25 cellular contexts compared by ENCODE assay signal in genomic region chr10:2541176-2541575, GRCh38.
A peak's percentile ranks its signal among the peaks of the same experiment; 100 is the strongest.
DNase-seq lines count a peak whose midpoint lies in the region; ATAC-seq and TF ChIP-seq lines count a peak whose summit lies in the region.
"Had no signal": no experiment of that assay in that cellular context is flagged by ENCODE, and none has a peak within 500 bp of the region (broad histone marks: within the 10 kb centered on the region; RNA-seq: fewer than 3 reads in every experiment).

No MANE protein-coding gene starts in this region.

- H3K27ac Mint-ChIP-seq in T-cell = no peak overlapping the region

- no peak for TF ChIP-seq POLR2A in transverse colon (IDR thresholded peaks at IDR 0.05)

- peak overlapping the region; percentile 58 for H3K4me2 ChIP-seq in DND-41 (ENCODE audit: insufficient read depth, low read length)
- H3K4me2 ChIP-seq in Loucy (ENCODE audit: low read depth, low read length, poor library complexity, severe bottlenecking) = peak overlapping the region; percentile 89
- H3K4me2 ChIP-seq: BLaER1 had no signal

- H3K4me3 Mint-ChIP-seq in T-cell = no peak overlapping the region
- H3K4me3 Mint-ChIP-seq: CD4-positive, CD25-positive, alpha-beta regulatory T cell had no signal

- H3K27me3 Mint-ChIP-seq in T-cell = peaks cover 3% of the 10 kb centered on the region in 2 donors
- H3K27me3 Mint-ChIP-seq: CD4-positive, CD25-positive, alpha-beta regulatory T cell had no signal

- no TSS peak for BruUV-seq in A673 (replicated peaks; lab: Mats Ljungman, UMichigan)

- H3K27me3 ChIP-seq in A673 (replicated peaks; ENCODE audit: insufficient read depth, low read depth, low read length, poor library complexity) = peaks cover 51% of the 10 kb centered on the region
- H3K27me3 ChIP-seq in DND-41 (ENCODE audit: insufficient read depth, low read length, poor library complexity) = no peaks in the 10 kb centered on the region
- H3K27me3 ChIP-seq in Loucy (ENCODE audit: insufficient read depth, low read length, poor library complexity, severe bottlenecking) = no peaks in the 10 kb centered on the region
- H3K27me3 ChIP-seq in transverse colon = no peaks in the 10 kb centered on the region
- H3K27me3 ChIP-seq: BLaER1, MG63 had no signal

- H2AFZ ChIP-seq in DND-41 (ENCODE audit: low read depth, low read length) = peak overlapping the region; percentile 61
- H2AFZ ChIP-seq in Loucy (ENCODE audit: low read length) = no peak overlapping the region

- no peaks in the 10 kb centered on the region for H3K79me2 ChIP-seq in DND-41 (ENCODE audit: insufficient read depth, low read length)
- H3K79me2 ChIP-seq in Loucy (ENCODE audit: insufficient read depth, low read length) = no peaks in the 10 kb centered on the region

- no peaks in the 10 kb centered on the region for H3K9me2 ChIP-seq in Loucy (replicated peaks; ENCODE audit: low read depth, low read length)

- in situ Hi-C loops in transverse colon (cut with MboI; ENCODE audit: low pct_ligation_motif_present in 1 of 4, low pct_unique_long_range_greater_than_20kb in 1 of 4, low sequenced_read_pairs in 3 of 4) = no loop called here

- H4K20me1 ChIP-seq in DND-41 (ENCODE audit: insufficient read depth, low read length) (no peaks in the 10 kb centered on the region), Loucy (ENCODE audit: insufficient read depth, low read length, poor library complexity, severe bottlenecking) (no peaks in the 10 kb centered on the region)
- H4K20me1 ChIP-seq: BLaER1 had no signal

- H3K9ac ChIP-seq in DND-41 (ENCODE audit: low read depth, low read length) = peak overlapping the region; percentile 43
- peak overlapping the region; percentile 75 for H3K9ac ChIP-seq in Loucy (ENCODE audit: low read depth, low read length, poor library complexity, severe bottlenecking)
- H3K9ac ChIP-seq: BLaER1 had no signal

- H3K36me3 ChIP-seq in A673 (ENCODE audit: insufficient read depth, low read length, poor library complexity, severe bottlenecking) (no peaks in the 10 kb centered on the region), DND-41 (ENCODE audit: insufficient read depth, low read length) (no peaks in the 10 kb centered on the region), Loucy (ENCODE audit: insufficient read depth, low read length) (no peaks in the 10 kb centered on the region), transverse colon (no peaks in the 10 kb centered on the region)
- H3K36me3 ChIP-seq: BLaER1, MG63 had no signal

- H3K27ac ChIP-seq in A673 (ENCODE audit: low read depth, low read length, poor library complexity, severe bottlenecking) (no peak overlapping the region), DND-41 (ENCODE audit: low read length) (peak overlapping the region; percentile 86), transverse colon (no peak overlapping the region)
- H3K27ac ChIP-seq: BLaER1, HL-60, RWPE1 had no signal

- H3K4me3 ChIP-seq in A673 (ENCODE audit: low read depth, low read length, poor library complexity, severe bottlenecking) (no peak overlapping the region), DND-41 (ENCODE audit: low read depth in 1 of 2, low read length in 2 of 2) (peak overlapping the region in 1 of 2 experiments; percentile 28; a peak in 2 of 4 replicates), Loucy (ENCODE audit: low read length, poor library complexity, severe bottlenecking) (peak overlapping the region; percentile 72), transverse colon (no peak overlapping the region)
- H3K4me3 ChIP-seq: BLaER1, MG63 had no signal

- WGBS in transverse colon (ENCODE audit: low coverage in 1 of 2), 2 donors = 49 to 55% methylated on average over 4 of the region's 4 CpGs

- CTCF ChIA-PET in A673 (lab: Charles Lee) = no interaction called here
- CTCF ChIA-PET in T-cell (lab: Charles Lee) = no interaction called here

- no peak for TF ChIP-seq EP300 in transverse colon (IDR thresholded peaks at IDR 0.05; ENCODE audit: low read depth)

- POLR2A ChIA-PET in A673 (lab: Charles Lee; ENCODE audit: low non-redundant PET) = no interaction called here
- POLR2A ChIA-PET in T-cell (lab: Charles Lee) = no interaction called here

- H3K4me1 ChIP-seq in A673 (ENCODE audit: insufficient read depth, low read length, poor library complexity, severe bottlenecking) = no peaks in the 10 kb centered on the region
- H3K4me1 ChIP-seq in DND-41 (ENCODE audit: insufficient read depth, low read length) = peaks cover 55% of the 10 kb centered on the region
- H3K4me1 ChIP-seq in Loucy (ENCODE audit: insufficient read depth, low read length, poor library complexity, severe bottlenecking) = peaks cover 50% of the 10 kb centered on the region
- H3K4me1 ChIP-seq in transverse colon = no peaks in the 10 kb centered on the region
- H3K4me1 ChIP-seq: BLaER1 had no signal

- peak; percentile 47 for DNase-seq in A673 (ENCODE audit: low spot score)
- peak; percentile 68 for DNase-seq in DND-41
- DNase-seq in T-cell = peak in 1 of 34 experiments; percentile 10
- DNase-seq in left colon = no peak
- DNase-seq in transverse colon = no peak
- DNase-seq in NCI-H82 treated with DMSO at 0.1 percent for 48 hours (lab: John Stamatoyannopoulos, UW; ENCODE audit: unreplicated experiment) = no peak
- no peak for DNase-seq in SHP77 treated with DMSO at 0.1 percent for 48 hours (lab: John Stamatoyannopoulos, UW)
- DNase-seq: COR-L47, DMS79, GF-D8, GOT3, HCEC 1CT, MG63, NCI-H2029, NCI-H2171, NCI-H226, NCI-H510A, NCI-H69 had no signal

- ATAC-seq in DND-41 (ENCODE audit: insufficient read depth, low read depth) = peak; percentile 94
- ATAC-seq in T-cell (replicated peaks in 1 of 4) = peak in 3 of 4 experiments; percentile 51 to 70 (median 60)
- ATAC-seq in left colon = no peak
- ATAC-seq: Panc1, SK-N-SH treated with all-trans-retinoic acid at 6 μM for 48 hours had no signal

- H3K4me1 Mint-ChIP-seq in T-cell = peaks cover 0 to 13% (median 0%) of the 10 kb centered on the region in 3 donors
- H3K4me1 Mint-ChIP-seq: CD4-positive, CD25-positive, alpha-beta regulatory T cell had no signal

- TF ChIP-seq CTCF in A673 (conservative IDR thresholded peaks at IDR 0.05; ENCODE audit: low read depth, low read length) = no peak
- TF ChIP-seq CTCF in DND-41 (IDR thresholded peaks at IDR 0.05; ENCODE audit: borderline replicate concordance, extremely low read depth, low read length, poor library complexity, severe bottlenecking) = no peak
- TF ChIP-seq CTCF in Loucy (conservative IDR thresholded peaks at IDR 0.05; ENCODE audit: low read length) = no peak
- no peak for TF ChIP-seq CTCF in transverse colon (IDR thresholded peaks at IDR 0.05)

- H3K9me3 ChIP-seq in A673 (ENCODE audit: low read depth, low read length, poor library complexity, severe bottlenecking) (no peaks in the 10 kb centered on the region), DND-41 (ENCODE audit: insufficient read depth, low read length, severe bottlenecking) (no peaks in the 10 kb centered on the region), Loucy (ENCODE audit: insufficient read depth, low read depth, low read length) (no peaks in the 10 kb centered on the region), transverse colon (no peaks in the 10 kb centered on the region)
- H3K9me3 ChIP-seq: BLaER1, MG63 had no signal

- H3K36me3 Mint-ChIP-seq in T-cell = no peaks in the 10 kb centered on the region
- H3K36me3 Mint-ChIP-seq: CD4-positive, CD25-positive, alpha-beta regulatory T cell had no signal

- intact Hi-C loops in A673 (cut with micrococcal nuclease; ENCODE audit: unreplicated experiment) = no loop called here
- intact Hi-C loops in left colon (cut with DNase I, micrococcal nuclease) = no loop called here
- intact Hi-C loops in transverse colon (cut with DNase I; ENCODE audit: low total_unique reads) = no loop called here

- H3F3A ChIP-seq in Loucy (ENCODE audit: low read depth) = peaks cover 15% of the 10 kb centered on the region; the same call in 1 of the 2 replicates

- no peaks in the 10 kb centered on the region for H3K9me3 Mint-ChIP-seq in T-cell

Comparison
In these comparisons a context has a peak if more than half of its experiments do, and no peak if none do; other contexts are left out.
1. DNase-seq: peak in A673 (single experiment) and DND-41 (single experiment); none in left colon (0 of 2), transverse colon (single experiment), NCI-H82 treated with DMSO at 0.1 percent for 48 hours (single experiment) and SHP77 treated with DMSO at 0.1 percent for 48 hours (single experiment).